ENCODE assay signal across 24 cellular contexts in genomic region chr16:86408685-86409084, GRCh38.
"Had no signal": no experiment of that assay in that cellular context is flagged by ENCODE, and none has a peak within 500 bp of the region (broad histone marks: within the 10 kb centered on the region; RNA-seq: fewer than 3 reads in every experiment).

No MANE protein-coding gene starts in this region.

- DNase-seq: central memory CD4-positive, alpha-beta T cell; effector memory CD4-positive, alpha-beta T cell; gastrocnemius medialis; heart right ventricle; hypothalamus; islet precursor cell; mammary epithelial cell; ovary; right cardiac atrium; stimulated activated CD4-positive, alpha-beta T cell treated with anti-CD3 and anti-CD28 coated beads, Interleukin-4, amount 100 ng/mL, for 1 hour; testis; upper lobe of right lung had no signal

- H3K36me3 ChIP-seq: esophagus muscularis mucosa, gastrocnemius medialis, heart right ventricle, neutrophil, ovary, tibial nerve, upper lobe of right lung had no signal

- H3K4me2 ChIP-seq: smooth muscle cell had no signal

- H3K36me3 Mint-ChIP-seq: mesothelial cell of epicardium; stimulated activated memory B cell treated with anti-CD40 and anti-IgM and Interleukin-4, amounts not matched to agents 10 μg/mL and 1 μg/mL and 100 μg/mL, for 72 hours had no signal

- H3K4me3 Mint-ChIP-seq: mesothelial cell of epicardium; nephron; stimulated activated memory B cell treated with anti-CD40 and anti-IgM and Interleukin-4, amounts not matched to agents 10 μg/mL and 1 μg/mL and 100 μg/mL, for 72 hours; stimulated activated naive CD8-positive, alpha-beta T cell treated with anti-CD3 and anti-CD28 coated beads, Interleukin-15, Interleukin-2, amounts not matched to agents 100 ng/mL and 50 ng/mL, for 24 hours had no signal

- H3K27me3 ChIP-seq: esophagus muscularis mucosa, ovary, testis had no signal

- H3K27ac Mint-ChIP-seq: mesothelial cell of epicardium; nephron; stimulated activated memory B cell treated with anti-CD40 and anti-IgM and Interleukin-4, amounts not matched to agents 10 μg/mL and 1 μg/mL and 100 μg/mL, for 72 hours; stimulated activated naive CD8-positive, alpha-beta T cell treated with anti-CD3 and anti-CD28 coated beads, Interleukin-15, Interleukin-2, amounts not matched to agents 100 ng/mL and 50 ng/mL, for 24 hours had no signal

- H3K27ac ChIP-seq: coronary artery, epithelial cell of prostate, gastrocnemius medialis, heart right ventricle, neutrophil, ovary, testis, tibial nerve, upper lobe of right lung had no signal

- ATAC-seq: gastrocnemius medialis, heart right ventricle, left lobe of liver, right cardiac atrium, upper lobe of right lung had no signal

- H3K9me3 ChIP-seq: gastrocnemius medialis, neutrophil, ovary, testis, upper lobe of right lung had no signal

- FAIRE-seq: endometrium had no signal

- H3K4me3 ChIP-seq: coronary artery, esophagus muscularis mucosa, gastrocnemius medialis, heart right ventricle, ovary, smooth muscle cell, testis, tibial nerve, upper lobe of right lung had no signal

- H3K4me1 ChIP-seq: gastrocnemius medialis, testis, tibial nerve, upper lobe of right lung had no signal

- H3K4me1 Mint-ChIP-seq: nephron; stimulated activated memory B cell treated with anti-CD40 and anti-IgM and Interleukin-4, amounts not matched to agents 10 μg/mL and 1 μg/mL and 100 μg/mL, for 72 hours had no signal
